Comparison of ENCODE assay signal across 1 cellular context in the genomic region with DNA sequence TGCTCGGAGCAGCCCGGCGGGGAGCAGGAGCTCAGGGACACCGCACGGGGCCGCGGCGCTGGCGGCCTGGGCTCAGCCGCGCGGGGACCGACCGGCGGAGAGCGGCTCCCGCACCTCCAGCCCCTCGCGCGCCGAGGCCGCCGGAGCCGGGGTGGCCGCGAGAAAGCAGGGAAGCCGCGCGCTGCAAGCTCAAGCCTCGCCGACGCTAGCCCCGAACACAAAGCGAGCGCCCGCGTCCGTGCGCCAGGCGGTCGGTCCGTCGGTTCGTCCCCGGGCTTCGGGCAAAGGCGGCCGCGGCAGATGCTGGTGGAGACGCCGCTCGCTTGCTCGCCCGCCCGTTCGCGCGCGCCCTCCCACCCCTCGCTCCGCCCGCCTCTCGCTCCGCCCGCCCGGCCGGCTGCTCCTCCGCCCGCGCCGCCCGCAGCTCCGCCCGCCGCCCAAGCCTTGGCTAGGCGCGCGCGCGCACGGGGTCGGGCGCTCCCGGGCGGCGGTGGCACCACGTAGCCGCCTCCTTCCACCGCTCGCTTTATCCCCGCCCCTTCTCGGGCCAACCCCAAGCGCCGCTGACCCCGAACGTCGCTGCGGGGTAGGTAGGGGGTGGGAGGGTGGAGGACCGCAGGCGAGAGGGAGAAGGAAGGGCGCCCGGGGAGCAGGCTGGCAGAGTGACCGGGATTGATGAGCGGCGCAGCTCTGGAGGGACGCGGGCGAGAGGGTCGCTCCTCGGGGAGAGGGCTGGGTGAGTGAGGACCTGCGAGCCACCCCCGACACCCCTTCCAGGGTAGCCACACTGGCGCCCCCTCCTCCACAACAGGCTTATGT.
TF ChIP-seq lines count a peak whose summit lies in the region.

A gene (minus strand): TSS at position 325 of the 819 bp plus-strand sequence.

TF ChIP-seq in GM23338, 12 proteins besides CTCF, POLR2A, EP300 and RAD21:
- TF ChIP-seq, protein P1, sequence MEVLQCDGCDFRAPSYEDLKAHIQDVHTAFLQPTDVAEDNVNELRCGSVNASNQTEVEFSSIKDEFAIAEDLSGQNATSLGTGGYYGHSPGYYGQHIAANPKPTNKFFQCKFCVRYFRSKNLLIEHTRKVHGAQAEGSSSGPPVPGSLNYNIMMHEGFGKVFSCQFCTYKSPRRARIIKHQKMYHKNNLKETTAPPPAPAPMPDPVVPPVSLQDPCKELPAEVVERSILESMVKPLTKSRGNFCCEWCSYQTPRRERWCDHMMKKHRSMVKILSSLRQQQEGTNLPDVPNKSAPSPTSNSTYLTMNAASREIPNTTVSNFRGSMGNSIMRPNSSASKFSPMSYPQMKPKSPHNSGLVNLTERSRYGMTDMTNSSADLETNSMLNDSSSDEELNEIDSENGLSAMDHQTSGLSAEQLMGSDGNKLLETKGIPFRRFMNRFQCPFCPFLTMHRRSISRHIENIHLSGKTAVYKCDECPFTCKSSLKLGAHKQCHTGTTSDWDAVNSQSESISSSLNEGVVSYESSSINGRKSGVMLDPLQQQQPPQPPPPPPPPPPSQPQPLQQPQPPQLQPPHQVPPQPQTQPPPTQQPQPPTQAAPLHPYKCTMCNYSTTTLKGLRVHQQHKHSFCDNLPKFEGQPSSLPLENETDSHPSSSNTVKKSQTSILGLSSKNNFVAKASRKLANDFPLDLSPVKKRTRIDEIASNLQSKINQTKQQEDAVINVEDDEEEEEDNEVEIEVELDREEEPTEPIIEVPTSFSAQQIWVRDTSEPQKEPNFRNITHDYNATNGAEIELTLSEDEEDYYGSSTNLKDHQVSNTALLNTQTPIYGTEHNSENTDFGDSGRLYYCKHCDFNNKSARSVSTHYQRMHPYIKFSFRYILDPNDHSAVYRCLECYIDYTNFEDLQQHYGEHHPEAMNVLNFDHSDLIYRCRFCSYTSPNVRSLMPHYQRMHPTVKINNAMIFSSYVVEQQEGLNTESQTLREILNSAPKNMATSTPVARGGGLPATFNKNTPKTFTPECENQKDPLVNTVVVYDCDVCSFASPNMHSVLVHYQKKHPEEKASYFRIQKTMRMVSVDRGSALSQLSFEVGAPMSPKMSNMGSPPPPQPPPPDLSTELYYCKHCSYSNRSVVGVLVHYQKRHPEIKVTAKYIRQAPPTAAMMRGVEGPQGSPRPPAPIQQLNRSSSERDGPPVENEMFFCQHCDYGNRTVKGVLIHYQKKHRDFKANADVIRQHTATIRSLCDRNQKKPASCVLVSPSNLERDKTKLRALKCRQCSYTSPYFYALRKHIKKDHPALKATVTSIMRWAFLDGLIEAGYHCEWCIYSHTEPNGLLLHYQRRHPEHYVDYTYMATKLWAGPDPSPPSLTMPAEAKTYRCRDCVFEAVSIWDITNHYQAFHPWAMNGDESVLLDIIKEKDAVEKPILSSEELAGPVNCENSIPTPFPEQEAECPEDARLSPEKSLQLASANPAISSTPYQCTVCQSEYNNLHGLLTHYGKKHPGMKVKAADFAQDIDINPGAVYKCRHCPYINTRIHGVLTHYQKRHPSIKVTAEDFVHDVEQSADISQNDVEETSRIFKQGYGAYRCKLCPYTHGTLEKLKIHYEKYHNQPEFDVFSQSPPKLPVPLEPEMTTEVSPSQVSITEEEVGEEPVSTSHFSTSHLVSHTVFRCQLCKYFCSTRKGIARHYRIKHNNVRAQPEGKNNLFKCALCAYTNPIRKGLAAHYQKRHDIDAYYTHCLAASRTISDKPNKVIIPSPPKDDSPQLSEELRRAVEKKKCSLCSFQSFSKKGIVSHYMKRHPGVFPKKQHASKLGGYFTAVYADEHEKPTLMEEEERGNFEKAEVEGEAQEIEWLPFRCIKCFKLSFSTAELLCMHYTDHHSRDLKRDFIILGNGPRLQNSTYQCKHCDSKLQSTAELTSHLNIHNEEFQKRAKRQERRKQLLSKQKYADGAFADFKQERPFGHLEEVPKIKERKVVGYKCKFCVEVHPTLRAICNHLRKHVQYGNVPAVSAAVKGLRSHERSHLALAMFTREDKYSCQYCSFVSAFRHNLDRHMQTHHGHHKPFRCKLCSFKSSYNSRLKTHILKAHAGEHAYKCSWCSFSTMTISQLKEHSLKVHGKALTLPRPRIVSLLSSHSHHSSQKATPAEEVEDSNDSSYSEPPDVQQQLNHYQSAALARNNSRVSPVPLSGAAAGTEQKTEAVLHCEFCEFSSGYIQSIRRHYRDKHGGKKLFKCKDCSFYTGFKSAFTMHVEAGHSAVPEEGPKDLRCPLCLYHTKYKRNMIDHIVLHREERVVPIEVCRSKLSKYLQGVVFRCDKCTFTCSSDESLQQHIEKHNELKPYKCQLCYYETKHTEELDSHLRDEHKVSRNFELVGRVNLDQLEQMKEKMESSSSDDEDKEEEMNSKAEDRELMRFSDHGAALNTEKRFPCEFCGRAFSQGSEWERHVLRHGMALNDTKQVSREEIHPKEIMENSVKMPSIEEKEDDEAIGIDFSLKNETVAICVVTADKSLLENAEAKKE (CRISPR knock-in tag; IDR thresholded peaks at IDR 0.05) = no peak
- TF ChIP-seq POLR2AphosphoS5 (IDR thresholded peaks at IDR 0.05; ENCODE audit: low read depth) = peak; percentile 66
- TF ChIP-seq CREB1 (CRISPR knock-in tag; IDR thresholded peaks at IDR 0.05; ENCODE audit: low read depth) = no peak
